Comparison of ENCODE assay signal across 24 cellular contexts in genomic region chr2:86768189-86768949, GRCh38. TPM values are rescaled to one million over a fixed set of nuclear protein-coding genes. Genes with fewer than 3 reads are reported as not detected.
DNase-seq lines count a peak whose midpoint lies in the region; ATAC-seq, FAIRE-seq and TF ChIP-seq lines count a peak whose summit lies in the region.
"Had no signal": no experiment of that assay in that cellular context is flagged by ENCODE, and none has a peak within 500 bp of the region (broad histone marks: within the 10 kb centered on the region; RNA-seq: fewer than 3 reads in every experiment).

No MANE protein-coding gene starts in this region.

- H3K27me3 ChIP-seq in heart right ventricle, result no peaks in the 10 kb centered on the region
- H3K27me3 ChIP-seq: SJCRH30 had no signal

- TF ChIP-seq CTCF in heart right ventricle (IDR thresholded peaks at IDR 0.05), result no peak

- peaks cover 9 to 50% (median 23%) of the 10 kb centered on the region in 9 donors for H3K4me1 ChIP-seq in heart right ventricle
- H3K4me1 ChIP-seq: SJCRH30 had no signal

- peaks cover 0 to 83% (median 34%) of the 10 kb centered on the region in 9 donors for H3K36me3 ChIP-seq in heart right ventricle

- peak overlapping the region; percentile 75 for H3K27ac Mint-ChIP-seq in memory B cell
- H3K27ac Mint-ChIP-seq in stimulated activated effector memory CD8-positive, alpha-beta T cell treated with anti-CD3 and anti-CD28 coated beads, Interleukin-12 subunit alpha, Interleukin-12 subunit beta, amount 100 ng/mL, for 72 hours, result peak overlapping the region; percentile 54
- H3K27ac Mint-ChIP-seq: CD4-positive, alpha-beta T cell; GM23338 had no signal

- peaks cover 24% of the 10 kb centered on the region for H3K36me3 Mint-ChIP-seq in memory B cell
- peaks cover 81% of the 10 kb centered on the region for H3K36me3 Mint-ChIP-seq in stimulated activated effector memory CD8-positive, alpha-beta T cell treated with anti-CD3 and anti-CD28 coated beads, Interleukin-12 subunit alpha, Interleukin-12 subunit beta, amount 100 ng/mL, for 72 hours

- no peaks in the 10 kb centered on the region for H3K9me3 Mint-ChIP-seq in memory B cell
- no peaks in the 10 kb centered on the region for H3K9me3 Mint-ChIP-seq in stimulated activated effector memory CD8-positive, alpha-beta T cell treated with anti-CD3 and anti-CD28 coated beads, Interleukin-12 subunit alpha, Interleukin-12 subunit beta, amount 100 ng/mL, for 72 hours
- H3K9me3 Mint-ChIP-seq: CD4-positive, alpha-beta T cell; GM23338 had no signal

- 49 to 59% methylated on average over 5 of the region's 5 CpGs for WGBS in heart right ventricle, 2 donors

- ATAC-seq in heart right ventricle (peak in 7 of 8 donors; percentile 29 to 64 (median 55)), memory B cell (ENCODE audit: low read depth) (no peak), HG03378 (IDR thresholded peaks at IDR 0.05; ENCODE audit: unreplicated experiment) (no peak)
- no peak for ATAC-seq in stimulated activated effector memory CD8-positive, alpha-beta T cell treated with anti-CD3 and anti-CD28 coated beads, Interleukin-12 subunit alpha, Interleukin-12 subunit beta, amount 100 ng/mL, for 72 hours
- ATAC-seq: GM23338, Panc1 had no signal

- no peak overlapping the region for H3K4me3 ChIP-seq in heart right ventricle
- H3K4me3 ChIP-seq: GM23338, SJCRH30 had no signal

- DNase-seq in amniotic epithelial cell (ENCODE audit: low read depth), result peak; percentile 29
- DNase-seq in heart right ventricle, result no peak
- no peak for DNase-seq in memory B cell (ENCODE audit: low spot score in 2 of 2)
- DNase-seq in stimulated activated effector memory CD8-positive, alpha-beta T cell treated with anti-CD3 and anti-CD28 coated beads, Interleukin-12 subunit alpha, Interleukin-12 subunit beta, amount 100 ng/mL, for 72 hours (ENCODE audit: low spot score in 2 of 2), result no peak
- DNase-seq in stimulated activated CD4-positive, alpha-beta T cell treated with anti-CD3 and anti-CD28 coated beads, Interleukin-15, amount 100 ng/mL, for 24 hours, result no peak
- DNase-seq in urothelium cell line (ENCODE audit: low spot score), result no peak
- DNase-seq: CD4-positive, alpha-beta T cell; COR-L47; DMS 273 treated with DMSO at 0.1 percent for 48 hours; DND-41; HCEC 1CT; Kasumi-1; NCI-H1694; NCI-H2081; NCI-H2171; NCI-H524 treated with DMSO at 0.1 percent for 48 hours; NCI-H82; SJCRH30 had no signal

- no peak overlapping the region for H3K27ac ChIP-seq in heart right ventricle
- H3K27ac ChIP-seq: SJCRH30 had no signal

- no peak overlapping the region for H3K4me3 Mint-ChIP-seq in memory B cell
- no peak overlapping the region for H3K4me3 Mint-ChIP-seq in stimulated activated effector memory CD8-positive, alpha-beta T cell treated with anti-CD3 and anti-CD28 coated beads, Interleukin-12 subunit alpha, Interleukin-12 subunit beta, amount 100 ng/mL, for 72 hours
- H3K4me3 Mint-ChIP-seq: CD4-positive, alpha-beta T cell; GM23338 had no signal

- intact Hi-C loops in heart right ventricle (cut with DNase I), result loop anchor here in 2 of 10 donors (5.0 to 10.0 kb wide), 2 partner anchors 39 to 254 kb away; no protein-coding TSS in a partner anchor

- H3K4me1 Mint-ChIP-seq in memory B cell, result peaks cover 4% of the 10 kb centered on the region
- H3K4me1 Mint-ChIP-seq in stimulated activated effector memory CD8-positive, alpha-beta T cell treated with anti-CD3 and anti-CD28 coated beads, Interleukin-12 subunit alpha, Interleukin-12 subunit beta, amount 100 ng/mL, for 72 hours, result peaks cover 9% of the 10 kb centered on the region

- FAIRE-seq in urothelium cell line (lab: Jason Lieb, UNC), result no peak
- FAIRE-seq: GM12891 had no signal

- no peaks in the 10 kb centered on the region for H3K9me3 ChIP-seq in heart right ventricle
- H3K9me3 ChIP-seq: SJCRH30 had no signal

- no peaks in the 10 kb centered on the region for H3K27me3 Mint-ChIP-seq in memory B cell
- H3K27me3 Mint-ChIP-seq: CD4-positive, alpha-beta T cell had no signal

RNA-seq across cellular contexts. Expression of gene CD8A, which starts 22.3 kb away (rescaled TPM):
- total RNA-seq in heart right ventricle, result 10 to 100 TPM in 1 of 10 donors, under 1 TPM in 8, not detected in 1; 0.19 to 11.8 (median 0.48) TPM
- polyA plus RNA-seq in heart right ventricle, result under 1 TPM; 0.35 to 0.73 TPM
- total RNA-seq: MCF 10A had no signal
- polyA plus RNA-seq: BJ had no signal

RNA-seq across cellular contexts. Expression of gene RMND5A, which starts 48.3 kb away (rescaled TPM):
- 100 to 1,000 TPM in 7 of 10 donors, 10 to 100 TPM in 3; 68.0 to 152 (median 114) TPM for total RNA-seq in heart right ventricle
- polyA plus RNA-seq in heart right ventricle, result 10 to 100 TPM; 23.4 to 29.3 TPM

Comparison
In these comparisons a context has a peak if more than half of its experiments do, and no peak if none do; other contexts are left out.
1. ATAC-seq: peak in heart right ventricle (7 of 8); none in memory B cell (single experiment), stimulated activated effector memory CD8-positive, alpha-beta T cell treated with anti-CD3 and anti-CD28 coated beads, Interleukin-12 subunit alpha, Interleukin-12 subunit beta, amount 100 ng/mL, for 72 hours (single experiment) and HG03378 (single experiment).